In genomic region chr11:68546555-68546954, GRCh38 we compare ENCODE assay signal across 10 cellular contexts.
DNase-seq lines count a peak whose midpoint lies in the region; ATAC-seq and TF ChIP-seq lines count a peak whose summit lies in the region.
"Had no signal": no experiment of that assay in that cellular context is flagged by ENCODE, and none has a peak within 500 bp of the region (broad histone marks: within the 10 kb centered on the region; RNA-seq: fewer than 3 reads in every experiment).

No MANE protein-coding gene starts in this region.

- no peaks in the 10 kb centered on the region for H3K9me3 Mint-ChIP-seq in Calu3 (ENCODE audit: low read depth, unreplicated experiment)
- no peaks in the 10 kb centered on the region for H3K9me3 Mint-ChIP-seq in neural crest cell

- H3K27me3 ChIP-seq in gastroesophageal sphincter: no peaks in the 10 kb centered on the region
- H3K27me3 ChIP-seq: Peyer's patch had no signal

- peaks cover 42% of the 10 kb centered on the region for H3K36me3 Mint-ChIP-seq in Calu3 (ENCODE audit: insufficient read depth, unreplicated experiment)
- peaks cover 16% of the 10 kb centered on the region for H3K36me3 Mint-ChIP-seq in neural crest cell (ENCODE audit: low read depth)

- WGBS in gastroesophageal sphincter (ENCODE audit: low coverage in 1 of 2), 2 donors: 66 to 91% methylated on average over 4 of the region's 4 CpGs

- TF ChIP-seq POLR2A in NB4 (IDR thresholded peaks at IDR 0.05; ENCODE audit: extremely low read depth, insufficient read length) (no peak), gastroesophageal sphincter (IDR thresholded peaks at IDR 0.05) (no peak)

- CTCF ChIA-PET in Calu3 (lab: Charles Lee): interaction anchor here (1.0 kb wide), 1 partner anchor 12 kb away, joined by 5 read pairs; no protein-coding TSS in a partner anchor

- no peaks in the 10 kb centered on the region for H3K27me3 Mint-ChIP-seq in Calu3 (ENCODE audit: unreplicated experiment)
- no peaks in the 10 kb centered on the region for H3K27me3 Mint-ChIP-seq in neural crest cell (ENCODE audit: low read depth)

- H3K27ac ChIP-seq in gastroesophageal sphincter: no peak overlapping the region
- H3K27ac ChIP-seq: Peyer's patch had no signal

- H3K27ac Mint-ChIP-seq in Calu3 (ENCODE audit: unreplicated experiment) (peak overlapping the region; percentile 29), neural crest cell (ENCODE audit: unreplicated experiment) (peak overlapping the region; percentile 28)

- intact Hi-C loops in Calu3 (cut with micrococcal nuclease; ENCODE audit: unreplicated experiment): no loop called here

- no peak for DNase-seq in Calu3
- DNase-seq in NB4 (ENCODE audit: low read depth): peak; percentile 78
- DNase-seq in dermis microvascular lymphatic vessel endothelial cell (ENCODE audit: low read depth in 2 of 2): peak; percentile 54 to 70
- DNase-seq in neural crest cell (ENCODE audit: low read depth, low spot score): no peak
- DNase-seq in activated CD4-positive, alpha-beta T cell treated with anti-CD3 and anti-CD28 coated beads for 4 hours: no peak
- DNase-seq: activated CD4-positive, alpha-beta T cell treated with anti-CD3 and anti-CD28 coated beads, Interleukin-2, amount 50 U/mL, for 48 hours; Peyer's patch had no signal

- no peak for ATAC-seq in HG02938 (IDR thresholded peaks at IDR 0.05; ENCODE audit: unreplicated experiment)
- ATAC-seq in gastroesophageal sphincter: no peak
- ATAC-seq in HG02798 (IDR thresholded peaks at IDR 0.05; ENCODE audit: poor library complexity, unreplicated experiment): no peak

- H3K4me1 Mint-ChIP-seq in Calu3 (ENCODE audit: low read depth, unreplicated experiment): peaks cover 43% of the 10 kb centered on the region
- H3K4me1 Mint-ChIP-seq in neural crest cell: peaks cover 37% of the 10 kb centered on the region

- H3K4me1 ChIP-seq in gastroesophageal sphincter: peaks cover 0 to 70% (median 18%) of the 10 kb centered on the region in 3 donors

- H3K9me3 ChIP-seq in gastroesophageal sphincter: no peaks in the 10 kb centered on the region
- H3K9me3 ChIP-seq: Peyer's patch had no signal

- H3K4me3 ChIP-seq in NB4 (ENCODE audit: low read depth, low read length): no peak overlapping the region
- no peak overlapping the region for H3K4me3 ChIP-seq in gastroesophageal sphincter
- H3K4me3 ChIP-seq: Peyer's patch had no signal

- H3K4me3 Mint-ChIP-seq in Calu3 (ENCODE audit: low read depth, unreplicated experiment) (no peak overlapping the region), neural crest cell (no peak overlapping the region)

- no TSS peak for BruUV-seq in Calu3 (replicated peaks; lab: Mats Ljungman, UMichigan)

- TF ChIP-seq CTCF in Calu3 (IDR thresholded peaks at IDR 0.05; ENCODE audit: unreplicated experiment): no peak
- no peak for TF ChIP-seq CTCF in NB4 (IDR thresholded peaks at IDR 0.05; ENCODE audit: low read depth, low read length)
- no peak for TF ChIP-seq CTCF in neural crest cell (conservative IDR thresholded peaks at IDR 0.05)
- no peak for TF ChIP-seq CTCF in gastroesophageal sphincter (IDR thresholded peaks at IDR 0.05)

- peaks cover 0 to 67% of the 10 kb centered on the region in 2 donors for H3K36me3 ChIP-seq in gastroesophageal sphincter

- TF ChIP-seq EP300 in gastroesophageal sphincter (IDR thresholded peaks at IDR 0.05): no peak

Comparison
In these comparisons a context has a peak if more than half of its experiments do, and no peak if none do; other contexts are left out.
1. DNase-seq: peak in NB4 (single experiment) and dermis microvascular lymphatic vessel endothelial cell (2 of 2); none in Calu3 (single experiment), neural crest cell (single experiment) and activated CD4-positive, alpha-beta T cell treated with anti-CD3 and anti-CD28 coated beads for 4 hours (0 of 2).